Comparison of ENCODE assay signal across 1 cellular context in genomic region chr1:212012034-212012740, GRCh38.
TF ChIP-seq lines count a peak whose summit lies in the region.

No MANE protein-coding gene starts in this region.

TF ChIP-seq in HepG2, 621 proteins besides CTCF, POLR2A, EP300 and RAD21 (continued from another document):
- TF ChIP-seq IKZF1 (IDR thresholded peaks at IDR 0.05) (no peak), ZNF326 (CRISPR knock-in tag; IDR thresholded peaks at IDR 0.05; ENCODE audit: borderline replicate concordance) (no peak), ZSCAN25 (CRISPR knock-in tag; IDR thresholded peaks at IDR 0.05) (no peak), MAFF (IDR thresholded peaks at IDR 0.05; ENCODE audit: low read depth, low read length) (no peak), ZNF703 (CRISPR knock-in tag; IDR thresholded peaks at IDR 0.05; ENCODE audit: borderline replicate concordance) (no peak), SOX6 (IDR thresholded peaks at IDR 0.05) (no peak), SOX6 (CRISPR knock-in tag; IDR thresholded peaks at IDR 0.05) (0 out of 2 replicates have a peak, but pooled peaks have one; percentile 13), SALL1 (CRISPR knock-in tag; IDR thresholded peaks at IDR 0.05) (0 out of 2 replicates have a peak, but pooled peaks have one; percentile 17), SP5 (CRISPR knock-in tag; IDR thresholded peaks at IDR 0.05; ENCODE audit: borderline replicate concordance, low read depth) (no peak), FOSL1 (CRISPR knock-in tag; IDR thresholded peaks at IDR 0.05; ENCODE audit: borderline replicate concordance) (no peak), SKI (IDR thresholded peaks at IDR 0.05; ENCODE audit: partially characterized antibody) (no peak), NFE2 (CRISPR knock-in tag; IDR thresholded peaks at IDR 0.05) (no peak), SOX5 (CRISPR knock-in tag; IDR thresholded peaks at IDR 0.05; ENCODE audit: borderline replicate concordance) (peak; percentile 36; the same call in 1 of the 2 replicates), JUNB (CRISPR knock-in tag; IDR thresholded peaks at IDR 0.05; ENCODE audit: borderline replicate concordance) (no peak), HOXD1 (CRISPR knock-in tag; IDR thresholded peaks at IDR 0.05) (no peak), KAT2B (IDR thresholded peaks at IDR 0.05; ENCODE audit: borderline replicate concordance, low read depth, low read length) (no peak), ZFP36 (IDR thresholded peaks at IDR 0.05; ENCODE audit: borderline replicate concordance, low read depth, low read length, partially characterized antibody) (no peak), SMARCC2 (IDR thresholded peaks at IDR 0.05) (no peak), GATAD2A (CRISPR knock-in tag; IDR thresholded peaks at IDR 0.05) (peak; percentile 35; the same call in 1 of the 2 replicates), FOSL2 (CRISPR knock-in tag; IDR thresholded peaks at IDR 0.05) (0 out of 2 replicates have a peak, but pooled peaks have one; percentile 20), WIZ (CRISPR knock-in tag; IDR thresholded peaks at IDR 0.05) (no peak), HOXA3 (CRISPR knock-in tag; IDR thresholded peaks at IDR 0.05) (no peak; the same call in 1 of the 2 replicates), ZSCAN12 (CRISPR knock-in tag; IDR thresholded peaks at IDR 0.05) (no peak), SUZ12 (IDR thresholded peaks at IDR 0.05; ENCODE audit: low read depth, low read length) (no peak), MAFK (conservative IDR thresholded peaks at IDR 0.05 in 1 of 2, IDR thresholded peaks at IDR 0.05 in 1 of 2; ENCODE audit: low read length in 2 of 2) (no peak)
- TF ChIP-seq, protein P1, sequence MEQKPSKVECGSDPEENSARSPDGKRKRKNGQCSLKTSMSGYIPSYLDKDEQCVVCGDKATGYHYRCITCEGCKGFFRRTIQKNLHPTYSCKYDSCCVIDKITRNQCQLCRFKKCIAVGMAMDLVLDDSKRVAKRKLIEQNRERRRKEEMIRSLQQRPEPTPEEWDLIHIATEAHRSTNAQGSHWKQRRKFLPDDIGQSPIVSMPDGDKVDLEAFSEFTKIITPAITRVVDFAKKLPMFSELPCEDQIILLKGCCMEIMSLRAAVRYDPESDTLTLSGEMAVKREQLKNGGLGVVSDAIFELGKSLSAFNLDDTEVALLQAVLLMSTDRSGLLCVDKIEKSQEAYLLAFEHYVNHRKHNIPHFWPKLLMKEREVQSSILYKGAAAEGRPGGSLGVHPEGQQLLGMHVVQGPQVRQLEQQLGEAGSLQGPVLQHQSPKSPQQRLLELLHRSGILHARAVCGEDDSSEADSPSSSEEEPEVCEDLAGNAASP (CRISPR knock-in tag; IDR thresholded peaks at IDR 0.05; ENCODE audit: borderline replicate concordance), result 0 out of 2 replicates have a peak, but pooled peaks have one; percentile 21
TF ChIP-seq in HepG2: peak in this region for 23.
